10 cellular contexts compared by ENCODE assay signal in the genomic region with DNA sequence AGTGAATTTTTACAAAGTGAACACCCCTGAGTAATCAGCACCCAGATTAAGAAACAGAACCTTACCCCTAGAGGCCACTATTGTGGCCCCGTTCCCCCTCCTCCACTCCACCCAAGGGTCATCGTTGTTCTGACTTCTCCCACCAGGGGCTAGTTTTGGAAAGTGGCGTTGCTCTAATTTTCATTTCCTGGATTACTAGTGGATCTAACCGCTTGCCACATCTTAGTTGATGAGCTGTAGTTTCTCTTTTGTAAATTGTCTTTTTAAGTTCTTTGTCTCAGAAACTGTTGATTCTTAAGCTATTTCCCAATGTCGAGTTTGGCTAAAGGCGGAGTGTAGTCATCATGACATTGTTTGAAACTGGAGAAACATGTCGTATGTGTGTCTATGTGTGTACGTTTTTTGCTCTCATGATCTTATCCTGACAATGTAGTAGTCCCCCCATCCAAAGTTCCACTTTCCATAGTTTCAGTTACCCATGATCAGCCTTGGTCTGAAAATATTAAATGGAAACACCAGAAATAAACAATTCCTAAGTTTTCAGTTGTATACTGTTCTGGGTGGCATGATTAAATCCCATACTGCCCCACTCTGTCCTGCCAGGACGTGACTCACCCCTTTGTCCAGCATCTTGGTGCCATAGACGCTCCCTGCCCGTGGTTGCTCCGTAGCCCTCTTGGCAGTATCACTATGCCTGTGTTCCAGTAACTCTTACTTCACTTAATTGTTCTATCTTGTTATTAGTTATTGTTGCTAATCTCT.
DNase-seq lines count a peak whose midpoint lies in the region; ATAC-seq and TF ChIP-seq lines count a peak whose summit lies in the region.
"Had no signal": no experiment of that assay in that cellular context is flagged by ENCODE, and none has a peak within 500 bp of the region (broad histone marks: within the 10 kb centered on the region; RNA-seq: fewer than 3 reads in every experiment).

No MANE protein-coding gene starts in this region.

- no peaks in the 10 kb centered on the region for H3K27me3 ChIP-seq in skeletal muscle satellite cell (ENCODE audit: control insufficient read depth, insufficient read depth, low read length)

- no peaks in the 10 kb centered on the region for H3K36me3 ChIP-seq in skeletal muscle satellite cell (ENCODE audit: insufficient read depth, low read length)

- CTCF ChIA-PET in HEK293T (lab: Yijun Ruan, JAX): interaction anchor here (0.6 to 1.4 kb wide), 2 partner anchors 11 to 286 kb away, joined by 3 to 5 read pairs; no protein-coding TSS in a partner anchor

- H3K9me3 ChIP-seq in skeletal muscle satellite cell (replicated peaks; ENCODE audit: low read length): no peaks in the 10 kb centered on the region

- TF ChIP-seq CTCF in GM12864 (IDR thresholded peaks at IDR 0.05; ENCODE audit: low read depth, low read length, missing control alignments): peak; percentile 32

- ATAC-seq in HG03095 (IDR thresholded peaks at IDR 0.05; ENCODE audit: unreplicated experiment) (no peak), GM19455 (IDR thresholded peaks at IDR 0.05; ENCODE audit: unreplicated experiment) (no peak)

- POLR2A ChIA-PET in HEK293T (lab: Yijun Ruan, JAX): no interaction called here

- H3K4me3 ChIP-seq in GM12864 (ENCODE audit: low read depth, low read length) (no peak overlapping the region), skeletal muscle satellite cell (ENCODE audit: low read length) (peak overlapping the region; percentile 7)

- peak overlapping the region; percentile 66 for H3K4me2 ChIP-seq in skeletal muscle satellite cell (ENCODE audit: low read length)

- peak overlapping the region; percentile 43 for H3K9ac ChIP-seq in skeletal muscle satellite cell (ENCODE audit: low read depth, low read length)

- DNase-seq in GM12864 (ENCODE audit: low read depth): no peak
- peak; percentile 20 for DNase-seq in OCI-M1 (lab: John Stamatoyannopoulos, UW)
- peak; percentile 82 for DNase-seq in fibroblast of peridontal ligament (ENCODE audit: extremely low read depth)
- no peak for DNase-seq in activated CD4-positive, alpha-beta T cell treated with anti-CD3 and anti-CD28 coated beads for 48 hours
- no peak for DNase-seq in HEK293T (ENCODE audit: extremely low spot score)
- DNase-seq: activated naive CD4-positive, alpha-beta T cell treated with Interleukin-2 at 50 U/mL for 16 hours; stimulated activated CD4-positive, alpha-beta T cell treated with anti-CD3 and anti-CD28 coated beads, Interleukin-4, amount 100 ng/mL, for 1 hour had no signal

- peaks cover 32% of the 10 kb centered on the region for H3K4me1 ChIP-seq in skeletal muscle satellite cell (ENCODE audit: control insufficient read depth, insufficient read depth, low read length)

TF ChIP-seq in HEK293T, 16 proteins besides CTCF, POLR2A, EP300 and RAD21:
- TF ChIP-seq TARDBP (IDR thresholded peaks at IDR 0.05): no peak
- no peak for TF ChIP-seq HDGF (IDR thresholded peaks at IDR 0.05; ENCODE audit: borderline replicate concordance)
- no peak for TF ChIP-seq SP1 (IDR thresholded peaks at IDR 0.05)
- no peak for TF ChIP-seq ELF4 (IDR thresholded peaks at IDR 0.05)
- TF ChIP-seq FOXM1 (IDR thresholded peaks at IDR 0.05; ENCODE audit: borderline replicate concordance): no peak
- no peak for TF ChIP-seq ZNF384 (IDR thresholded peaks at IDR 0.05)
- TF ChIP-seq FOXA1 (IDR thresholded peaks at IDR 0.05): no peak
- no peak for TF ChIP-seq FOXK2 (IDR thresholded peaks at IDR 0.05)
- no peak for TF ChIP-seq CTBP1 (IDR thresholded peaks at IDR 0.05; ENCODE audit: borderline replicate concordance)
- TF ChIP-seq, protein P1, sequence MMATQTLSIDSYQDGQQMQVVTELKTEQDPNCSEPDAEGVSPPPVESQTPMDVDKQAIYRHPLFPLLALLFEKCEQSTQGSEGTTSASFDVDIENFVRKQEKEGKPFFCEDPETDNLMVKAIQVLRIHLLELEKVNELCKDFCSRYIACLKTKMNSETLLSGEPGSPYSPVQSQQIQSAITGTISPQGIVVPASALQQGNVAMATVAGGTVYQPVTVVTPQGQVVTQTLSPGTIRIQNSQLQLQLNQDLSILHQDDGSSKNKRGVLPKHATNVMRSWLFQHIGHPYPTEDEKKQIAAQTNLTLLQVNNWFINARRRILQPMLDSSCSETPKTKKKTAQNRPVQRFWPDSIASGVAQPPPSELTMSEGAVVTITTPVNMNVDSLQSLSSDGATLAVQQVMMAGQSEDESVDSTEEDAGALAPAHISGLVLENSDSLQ (IDR thresholded peaks at IDR 0.05): no peak
- TF ChIP-seq BHLHE40 (IDR thresholded peaks at IDR 0.05; ENCODE audit: borderline replicate concordance): no peak
- no peak for TF ChIP-seq SUZ12 (IDR thresholded peaks at IDR 0.05)
- TF ChIP-seq LEF1 (IDR thresholded peaks at IDR 0.05; ENCODE audit: borderline replicate concordance): no peak
- no peak for TF ChIP-seq L3MBTL2 (conservative IDR thresholded peaks at IDR 0.05)
- TF ChIP-seq NFRKB (IDR thresholded peaks at IDR 0.05): no peak
- no peak for TF ChIP-seq ARNT (IDR thresholded peaks at IDR 0.05)
TF ChIP-seq in HEK293T: peak in this region for 0.

Comparison
In these comparisons a context has a peak if more than half of its experiments do, and no peak if none do; other contexts are left out.
1. DNase-seq: peak in OCI-M1 (single experiment) and fibroblast of peridontal ligament (single experiment); none in GM12864 (single experiment), activated CD4-positive, alpha-beta T cell treated with anti-CD3 and anti-CD28 coated beads for 48 hours (single experiment) and HEK293T (single experiment).